In genomic region chr18:9885170-9886004, GRCh38 we compare ENCODE assay signal across 15 cellular contexts. TPM values are rescaled to one million over a fixed set of nuclear protein-coding genes. Genes with fewer than 3 reads are reported as not detected.
"Had no signal": no experiment of that assay in that cellular context is flagged by ENCODE, and none has a peak within 500 bp of the region (broad histone marks: within the 10 kb centered on the region; RNA-seq: fewer than 3 reads in every experiment).

Gene TXNDC2 (plus strand): TSS chr18:9885973. CDS start chr18:9886681, 708 bp downstream.

- H3K4me1 ChIP-seq: ascending aorta, prostate gland, upper lobe of left lung had no signal

- H3K9me3 ChIP-seq: ascending aorta, prostate gland, upper lobe of left lung had no signal

- H3K4me3 ChIP-seq: ascending aorta, prostate gland, upper lobe of left lung had no signal

- H3K27me3 ChIP-seq: ascending aorta, upper lobe of left lung had no signal

- H3K27ac ChIP-seq: ascending aorta, prostate gland, upper lobe of left lung had no signal

- DNase-seq: activated CD4-positive, alpha-beta T cell treated with anti-CD3 and anti-CD28 coated beads, Interleukin-2, amount 10 ng/mL, durations not matched to agents 7 days and 5 days; activated CD4-positive, CD25-positive, alpha-beta regulatory T cell; activated T-cell treated with anti-CD3 and anti-CD28 coated beads, Interleukin-2, amount 50 U/mL, for 1 hour; foreskin fibroblast; hypothalamus; nucleus accumbens; right cardiac atrium; small intestine; stimulated activated CD4-positive, alpha-beta T cell treated with anti-CD3 and anti-CD28 coated beads, Interleukin-4, amount 100 ng/mL, for 24 hours; stimulated activated naive CD4-positive, alpha-beta T cell treated with Interleukin-2 at 50 U/mL for 16 hours; upper lobe of left lung had no signal

- ATAC-seq: right cardiac atrium had no signal

- H3K36me3 ChIP-seq: ascending aorta, prostate gland, upper lobe of left lung had no signal

RNA-seq across cellular contexts. Expression of gene TXNDC2, which starts in this region (rescaled TPM):
- total RNA-seq: activated CD4-positive, alpha-beta T cell treated with anti-CD3 and anti-CD28 coated beads, Interleukin-2, amount 10 ng/mL, durations not matched to agents 7 days and 5 days; ascending aorta; cardiac septum had no signal
- polyA plus RNA-seq: liver, right cardiac atrium had no signal
